Comparison of ENCODE assay signal across 8 cellular contexts in the genomic region with DNA sequence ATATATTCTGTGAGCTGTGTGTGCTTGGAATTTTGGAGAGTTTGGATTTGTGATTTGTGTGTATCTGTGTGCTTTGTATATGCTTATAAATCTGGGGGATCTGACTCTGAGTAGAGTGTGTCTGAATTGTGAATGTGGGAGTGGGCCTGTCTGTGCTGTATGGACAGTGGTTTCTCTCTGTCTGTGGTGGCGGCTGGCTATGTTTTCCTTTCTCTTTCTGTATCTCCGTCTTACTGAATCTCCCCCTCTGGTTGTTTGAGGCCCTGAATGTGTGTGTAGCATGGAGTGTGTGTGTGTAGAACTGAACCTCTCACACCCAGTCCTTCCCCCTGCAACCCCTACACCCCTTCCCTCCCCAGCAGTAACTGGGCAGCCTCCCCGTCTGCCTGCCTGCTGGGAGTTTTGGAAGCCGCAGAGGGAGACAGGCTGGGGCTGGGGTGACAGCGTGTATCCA. TPM values are rescaled to one million over a fixed set of nuclear protein-coding genes. Genes with fewer than 3 reads are reported as not detected.
DNase-seq lines count a peak whose midpoint lies in the region; ATAC-seq and TF ChIP-seq lines count a peak whose summit lies in the region.

No MANE protein-coding gene starts in this region.

- H3K9me3 Mint-ChIP-seq in activated T-helper 17 cell treated with anti-CD3 and anti-CD28 coated beads, Interleukin-2, amount 50 U/mL, for 72 hours: no peaks in the 10 kb centered on the region
- H3K9me3 Mint-ChIP-seq in type B pancreatic cell: no peaks in the 10 kb centered on the region

- H3K27ac ChIP-seq in left lung: peak overlapping the region; percentile 38 to 87

- peaks cover 5% of the 10 kb centered on the region for H3K36me3 Mint-ChIP-seq in activated T-helper 17 cell treated with anti-CD3 and anti-CD28 coated beads, Interleukin-2, amount 50 U/mL, for 72 hours (ENCODE audit: low read depth)
- H3K36me3 Mint-ChIP-seq in type B pancreatic cell: no peaks in the 10 kb centered on the region

- H3K4me3 ChIP-seq in GM12875 (ENCODE audit: low read depth, low read length) (peak overlapping the region; percentile 24), left lung (no peak overlapping the region), lower leg skin (ENCODE audit: low read depth, poor library complexity, severe bottlenecking) (no peak overlapping the region)

- no peaks in the 10 kb centered on the region for H3K9me3 ChIP-seq in left lung

- peaks cover 49 to 92% of the 10 kb centered on the region in 2 donors for H3K4me1 ChIP-seq in left lung

- H3K27me3 Mint-ChIP-seq in activated T-helper 17 cell treated with anti-CD3 and anti-CD28 coated beads, Interleukin-2, amount 50 U/mL, for 72 hours: peaks cover 24% of the 10 kb centered on the region
- H3K27me3 Mint-ChIP-seq in type B pancreatic cell: no peaks in the 10 kb centered on the region

- WGBS in lower leg skin, 2 donors: 27 to 44% methylated on average over 5 of the region's 5 CpGs

- H3K27me3 ChIP-seq in left lung: peaks cover 0 to 51% of the 10 kb centered on the region in 2 donors

- intact Hi-C loops in left lung (cut with DNase I) (no loop called here), lower leg skin (cut with DNase I; ENCODE audit: low total_unique reads) (no loop called here)

- TF ChIP-seq CTCF in GM12875 (IDR thresholded peaks at IDR 0.05; ENCODE audit: borderline replicate concordance, insufficient read depth, low read depth, low read length) (no peak), left lung (IDR thresholded peaks at IDR 0.05) (no peak), type B pancreatic cell (conservative IDR thresholded peaks at IDR 0.05) (no peak), lower leg skin (IDR thresholded peaks at IDR 0.05) (no peak)

- ATAC-seq in HG02642 (IDR thresholded peaks at IDR 0.05; ENCODE audit: poor library complexity, unreplicated experiment) (peak; percentile 34), left lung (no peak)
- no peak for ATAC-seq in activated T-helper 17 cell treated with anti-CD3 and anti-CD28 coated beads, Interleukin-2, amount 50 U/mL, for 72 hours (replicated peaks)

- no peak overlapping the region for H3K27ac Mint-ChIP-seq in activated T-helper 17 cell treated with anti-CD3 and anti-CD28 coated beads, Interleukin-2, amount 50 U/mL, for 72 hours
- peak overlapping the region; percentile 74 for H3K27ac Mint-ChIP-seq in type B pancreatic cell

- peak overlapping the region; percentile 1 for H3K4me3 Mint-ChIP-seq in activated T-helper 17 cell treated with anti-CD3 and anti-CD28 coated beads, Interleukin-2, amount 50 U/mL, for 72 hours
- H3K4me3 Mint-ChIP-seq in type B pancreatic cell: peak overlapping the region; percentile 98

- H3K4me1 Mint-ChIP-seq in activated T-helper 17 cell treated with anti-CD3 and anti-CD28 coated beads, Interleukin-2, amount 50 U/mL, for 72 hours: peaks cover 13% of the 10 kb centered on the region
- H3K4me1 Mint-ChIP-seq in type B pancreatic cell (ENCODE audit: unreplicated experiment): peaks cover 41% of the 10 kb centered on the region

- H3K36me3 ChIP-seq in left lung: no peaks in the 10 kb centered on the region

- DNase-seq in left lung: no peak
- no peak for DNase-seq in type B pancreatic cell (ENCODE audit: extremely low spot score, unreplicated experiment)
- no peak for DNase-seq in NCI-H1092 (lab: John Stamatoyannopoulos, UW)
- no peak for DNase-seq in NCI-H1436 (lab: John Stamatoyannopoulos, UW)
- DNase-seq in lower leg skin (ENCODE audit: low spot score in 2 of 2): no peak

- no peak for TF ChIP-seq POLR2A in lower leg skin (IDR thresholded peaks at IDR 0.05)

RNA-seq across cellular contexts. Expression of a gene that starts 4.7 kb away (rescaled TPM):
- total RNA-seq in activated T-helper 17 cell treated with anti-CD3 and anti-CD28 coated beads, Interleukin-2, amount 50 U/mL, for 72 hours: 1 to 10 TPM in 1 of 2 donors, under 1 TPM in 1; 0.89 to 2.7 TPM
- 10 to 100 TPM; 24.5 to 29.6 TPM for total RNA-seq in left lung
- total RNA-seq in type B pancreatic cell (ENCODE audit: low replicate concordance): 46.7 and 58.6 TPM in 2 replicates
- total RNA-seq in lower leg skin: 10 to 100 TPM; 36.4 to 69.3 (median 45.2) TPM

Comparison
In these comparisons a context has a peak if more than half of its experiments do, and no peak if none do; other contexts are left out.
1. RNA of a gene that starts 4.7 kb away (total RNA-seq): 46.7 to 58.6 TPM in type B pancreatic cell, 36.4 to 69.3 TPM in lower leg skin and 24.5 to 29.6 TPM in left lung; 0.89 to 2.7 TPM in activated T-helper 17 cell treated with anti-CD3 and anti-CD28 coated beads, Interleukin-2, amount 50 U/mL, for 72 hours; every median in the first group is over 4 times any median in the second.